ENCODE assay signal across 8 cellular contexts in genomic region chr14:32076278-32077080, GRCh38. TPM values are rescaled to one million over a fixed set of nuclear protein-coding genes. Genes with fewer than 3 reads are reported as not detected.
A peak's percentile ranks its signal among the peaks of the same experiment; 100 is the strongest.
DNase-seq lines count a peak whose midpoint lies in the region; ATAC-seq and TF ChIP-seq lines count a peak whose summit lies in the region.

No MANE protein-coding gene starts in this region.

- DNase-seq in AG08395 (ENCODE audit: low spot score) (peak; percentile 95), NCI-H446 (lab: John Stamatoyannopoulos, UW) (peak; percentile 94 to 99), dermis microvascular lymphatic vessel endothelial cell (ENCODE audit: low read depth in 2 of 2) (peak; percentile 81 to 97), right lobe of liver (peak; percentile 98 to 99 (median 98))
- DNase-seq in activated CD4-positive, alpha-beta T cell treated with anti-CD3 and anti-CD28 coated beads, Interleukin-2, amount 50 U/mL, for 24 hours (ENCODE audit: low read depth in 1 of 2, low spot score in 1 of 2) = peak; percentile 59 to 78
- peak; percentile 80 for DNase-seq in stimulated activated CD4-positive, alpha-beta T cell treated with anti-CD3 and anti-CD28 coated beads, Interleukin-4, amount 100 ng/mL, for 1 hour

- H3K4me1 ChIP-seq in right lobe of liver = peaks cover 0 to 24% (median 5%) of the 10 kb centered on the region in 4 donors

- H3K4me3 ChIP-seq in right lobe of liver = peak overlapping the region; percentile 65 to 81 (median 79)

- WGBS in right lobe of liver (ENCODE audit: insufficient coverage, low coverage, low lambda C conversion rate, missing lambda C conversion rate) = under 1% methylated on average over 28 of the region's 76 CpGs

- H3K36me3 ChIP-seq in right lobe of liver = no peaks in the 10 kb centered on the region

- peak overlapping the region; percentile 94 to 98 (median 94) for H3K27ac ChIP-seq in right lobe of liver

- ATAC-seq in GM19023 (IDR thresholded peaks at IDR 0.05; ENCODE audit: unreplicated experiment) (peak; percentile 58), HG03196 (IDR thresholded peaks at IDR 0.05; ENCODE audit: unreplicated experiment) (peak; percentile 49), right lobe of liver (peak; percentile 87 to 94 (median 90))

- H3K9me3 ChIP-seq in right lobe of liver = no peaks in the 10 kb centered on the region

- intact Hi-C loops in right lobe of liver (cut with DNase I) = loop anchor here in 1 of 2 donors (10.0 kb wide), 1 partner anchor 168 kb away; no protein-coding TSS in a partner anchor

- TF ChIP-seq POLR2A in right lobe of liver (IDR thresholded peaks at IDR 0.05) = peak; percentile 53

- H3K27me3 ChIP-seq in right lobe of liver = no peaks in the 10 kb centered on the region

- no peak for TF ChIP-seq CTCF in right lobe of liver (IDR thresholded peaks at IDR 0.05)

RNA-seq across cellular contexts. Expression of gene ARHGAP5, which starts 0.6 kb away (rescaled TPM):
- total RNA-seq in dermis microvascular lymphatic vessel endothelial cell (24.5 and 27.8 TPM in 2 replicates), right lobe of liver (10 to 100 TPM; 32.0 to 60.5 (median 50.1) TPM)

Comparison
In these comparisons a context has a peak if more than half of its experiments do, and no peak if none do; other contexts are left out.
1. Peak in every context shown above with its lines: DNase-seq, ATAC-seq, H3K4me3 ChIP-seq and H3K27ac ChIP-seq.